ENCODE assay signal across 15 cellular contexts in genomic region chrX:124231454-124231853, GRCh38.
A peak's percentile ranks its signal among the peaks of the same experiment; 100 is the strongest.
DNase-seq lines count a peak whose midpoint lies in the region; ATAC-seq, FAIRE-seq and TF ChIP-seq lines count a peak whose summit lies in the region.
"Had no signal": no experiment of that assay in that cellular context is flagged by ENCODE, and none has a peak within 500 bp of the region (broad histone marks: within the 10 kb centered on the region; RNA-seq: fewer than 3 reads in every experiment).

No MANE protein-coding gene starts in this region.

- TF ChIP-seq CTCF in neural crest cell (conservative IDR thresholded peaks at IDR 0.05), result no peak

- peaks cover 70% of the 10 kb centered on the region for H3K4me1 Mint-ChIP-seq in neural crest cell

- no peak for ATAC-seq in HG02588 (IDR thresholded peaks at IDR 0.05; ENCODE audit: unreplicated experiment)

- no peaks in the 10 kb centered on the region for H3K27me3 Mint-ChIP-seq in neural crest cell (ENCODE audit: low read depth)

- peak overlapping the region; percentile 73 for H3K4me3 Mint-ChIP-seq in neural crest cell

- peak overlapping the region; percentile 89 for H3K27ac Mint-ChIP-seq in neural crest cell (ENCODE audit: unreplicated experiment)

- peaks cover 6% of the 10 kb centered on the region for H3K36me3 Mint-ChIP-seq in neural crest cell (ENCODE audit: low read depth)

- peaks cover 2% of the 10 kb centered on the region for H3K9me3 Mint-ChIP-seq in neural crest cell

- FAIRE-seq in GM19239 (lab: Jason Lieb, UNC), result peak; percentile 37

- DNase-seq in NCI-H82 (lab: John Stamatoyannopoulos, UW), result peak; percentile 24
- no peak for DNase-seq in NCI-H82 treated with DMSO at 0.1 percent for 48 hours (lab: John Stamatoyannopoulos, UW; ENCODE audit: unreplicated experiment)
- no peak for DNase-seq in GM19239 (ENCODE audit: insufficient read length, low spot score)
- peak; percentile 59 for DNase-seq in NCI-H69 (lab: John Stamatoyannopoulos, UW)
- peak; percentile 25 for DNase-seq in neural crest cell (ENCODE audit: low read depth, low spot score)
- no peak for DNase-seq in stimulated activated CD4-positive, alpha-beta T cell treated with anti-CD3 and anti-CD28 coated beads, Interleukin-4, amount 100 ng/mL, for 1 hour
- DNase-seq in activated T-cell treated with anti-CD3 and anti-CD28 coated beads, Interleukin-2, amount 50 U/mL, for 1 hour, result no peak
- DNase-seq: Caco-2, DMS79, GDM1, Kasumi-1, NCI-H187 treated with DMSO at 0.1 percent for 48 hours, NCI-H2171 treated with DMSO at 0.1 percent for 48 hours, NCI-H524 had no signal

Comparison
In these comparisons a context has a peak if more than half of its experiments do, and no peak if none do; other contexts are left out.
1. DNase-seq: peak in NCI-H82 (single experiment), NCI-H69 (single experiment) and neural crest cell (single experiment); none in NCI-H82 treated with DMSO at 0.1 percent for 48 hours (single experiment), GM19239 (single experiment), stimulated activated CD4-positive, alpha-beta T cell treated with anti-CD3 and anti-CD28 coated beads, Interleukin-4, amount 100 ng/mL, for 1 hour (single experiment) and activated T-cell treated with anti-CD3 and anti-CD28 coated beads, Interleukin-2, amount 50 U/mL, for 1 hour (single experiment).